ENCODE assay signal across 11 cellular contexts in genomic region chr14:85416771-85417170, GRCh38.
A peak's percentile ranks its signal among the peaks of the same experiment; 100 is the strongest.
DNase-seq lines count a peak whose midpoint lies in the region; ATAC-seq and TF ChIP-seq lines count a peak whose summit lies in the region.
"Had no signal": no experiment of that assay in that cellular context is flagged by ENCODE, and none has a peak within 500 bp of the region (broad histone marks: within the 10 kb centered on the region; RNA-seq: fewer than 3 reads in every experiment).

No MANE protein-coding gene starts in this region.

- no peak overlapping the region for H2BK5ac ChIP-seq in neuronal stem cell (ENCODE audit: low read length)

- TF ChIP-seq CTCF in NB4 (IDR thresholded peaks at IDR 0.05; ENCODE audit: low read depth, low read length) = no peak
- TF ChIP-seq CTCF in choroid plexus epithelial cell (conservative IDR thresholded peaks at IDR 0.05; ENCODE audit: low read depth, low read length) = no peak

- peak overlapping the region; percentile 28 for H2AFZ ChIP-seq in neuronal stem cell (ENCODE audit: low read length)

- WGBS in neuronal stem cell (ENCODE audit: extremely low coverage in 2 of 2, insufficient read length in 2 of 2, insufficient replicate concordance in 1 of 2), 2 donors = no CpG with 5 or more reads among the region's 2 CpGs

- no peak overlapping the region for H3K27ac ChIP-seq in neuronal stem cell (replicated peaks; ENCODE audit: low read length)
- H3K27ac ChIP-seq: WERI-Rb-1 had no signal

- peak; percentile 41 for DNase-seq in Daoy (ENCODE audit: low read depth)
- peak; percentile 38 for DNase-seq in NB4 (ENCODE audit: low read depth)
- peak; percentile 87 for DNase-seq in choroid plexus epithelial cell (ENCODE audit: low read depth)
- no peak for DNase-seq in neuronal stem cell (ENCODE audit: low spot score)
- no peak for DNase-seq in activated T-cell treated with anti-CD3 and anti-CD28 coated beads, Interleukin-2, amount 50 U/mL, for 24 hours
- DNase-seq: activated naive CD4-positive, alpha-beta T cell treated with Interleukin-2 at 50 U/mL for 16 hours; NCI-H2227 treated with DMSO at 0.1 percent for 48 hours; WERI-Rb-1 had no signal

- peaks cover 5% of the 10 kb centered on the region for H3K9me3 Mint-ChIP-seq in activated T-cell treated with anti-CD3 and anti-CD28 coated beads, Interleukin-2, amount 50 U/mL, for 24 hours

- H3K9me3 ChIP-seq in neuronal stem cell (replicated peaks in 1 of 2; ENCODE audit: control insufficient read depth in 2 of 2, insufficient read depth in 1 of 2, low read depth in 1 of 2, low read length in 2 of 2) = no peaks in the 10 kb centered on the region

- no peaks in the 10 kb centered on the region for H3K4me1 Mint-ChIP-seq in activated T-cell treated with anti-CD3 and anti-CD28 coated beads, Interleukin-2, amount 50 U/mL, for 24 hours (ENCODE audit: low read depth)

- H3K4me1 ChIP-seq in neuronal stem cell (ENCODE audit: control insufficient read depth in 2 of 2, insufficient read depth in 1 of 2, low read depth in 1 of 2, low read length in 2 of 2) = no peaks in the 10 kb centered on the region

- H3K18ac ChIP-seq in neuronal stem cell (ENCODE audit: low read length) = no peak overlapping the region

- no peak for TF ChIP-seq POLR2A in NB4 (IDR thresholded peaks at IDR 0.05; ENCODE audit: extremely low read depth, insufficient read length)

- no peak overlapping the region for H3K4me3 Mint-ChIP-seq in activated T-cell treated with anti-CD3 and anti-CD28 coated beads, Interleukin-2, amount 50 U/mL, for 24 hours

- no peaks in the 10 kb centered on the region for H3K27me3 ChIP-seq in neuronal stem cell (ENCODE audit: control insufficient read depth in 3 of 3, insufficient read depth in 3 of 3, low read depth in 1 of 3, low read length in 3 of 3)

- H2BK15ac ChIP-seq in neuronal stem cell (ENCODE audit: low read length) = no peak overlapping the region

- H2AK5ac ChIP-seq in neuronal stem cell (ENCODE audit: low read depth, low read length) = no peak overlapping the region

- no peak overlapping the region for H3K23ac ChIP-seq in neuronal stem cell (ENCODE audit: low read depth, low read length, poor library complexity)

- no peak overlapping the region for H3K27ac Mint-ChIP-seq in activated T-cell treated with anti-CD3 and anti-CD28 coated beads, Interleukin-2, amount 50 U/mL, for 24 hours

- no peak for ATAC-seq in GM18861 (IDR thresholded peaks at IDR 0.05; ENCODE audit: unreplicated experiment)
- ATAC-seq in HG03039 (IDR thresholded peaks at IDR 0.05; ENCODE audit: unreplicated experiment) = no peak
- ATAC-seq in HG03432 (IDR thresholded peaks at IDR 0.05; ENCODE audit: unreplicated experiment) = no peak

- H3K4ac ChIP-seq in neuronal stem cell (ENCODE audit: low read length) = no peak overlapping the region

- no peaks in the 10 kb centered on the region for H3K27me3 Mint-ChIP-seq in activated T-cell treated with anti-CD3 and anti-CD28 coated beads, Interleukin-2, amount 50 U/mL, for 24 hours

- no peak overlapping the region for H2BK12ac ChIP-seq in neuronal stem cell (ENCODE audit: low read length)

- no peaks in the 10 kb centered on the region for H3K36me3 ChIP-seq in neuronal stem cell (replicated peaks in 1 of 2; ENCODE audit: control insufficient read depth in 2 of 2, insufficient read depth in 2 of 2, low read length in 2 of 2)
- H3K36me3 ChIP-seq: WERI-Rb-1 had no signal

- H2BK120ac ChIP-seq in neuronal stem cell (ENCODE audit: low read depth, low read length) = no peak overlapping the region

- no peak overlapping the region for H4K8ac ChIP-seq in neuronal stem cell (ENCODE audit: low read depth, low read length)

- no peaks in the 10 kb centered on the region for H3K36me3 Mint-ChIP-seq in activated T-cell treated with anti-CD3 and anti-CD28 coated beads, Interleukin-2, amount 50 U/mL, for 24 hours (ENCODE audit: low read depth)

- H3K4me2 ChIP-seq in neuronal stem cell (ENCODE audit: insufficient read depth, low read length, poor library complexity, severe bottlenecking) = no peak overlapping the region

- H3K79me1 ChIP-seq in neuronal stem cell (ENCODE audit: low read depth, low read length) = no peaks in the 10 kb centered on the region

- no peak overlapping the region for H4K91ac ChIP-seq in neuronal stem cell (ENCODE audit: low read depth, low read length, poor library complexity)

- no peak overlapping the region for H3K14ac ChIP-seq in neuronal stem cell (ENCODE audit: low read length)

- H3K4me3 ChIP-seq in NB4 (ENCODE audit: low read depth, low read length) (no peak overlapping the region), choroid plexus epithelial cell (ENCODE audit: low read depth, low read length) (no peak overlapping the region), neuronal stem cell (ENCODE audit: low read length in 2 of 2) (no peak overlapping the region)

- H3K9ac ChIP-seq in neuronal stem cell (ENCODE audit: low read depth, low read length, poor library complexity) = no peak overlapping the region

Comparison
In these comparisons a context has a peak if more than half of its experiments do, and no peak if none do; other contexts are left out.
1. DNase-seq: peak in Daoy (single experiment), NB4 (single experiment) and choroid plexus epithelial cell (single experiment); none in neuronal stem cell (single experiment) and activated T-cell treated with anti-CD3 and anti-CD28 coated beads, Interleukin-2, amount 50 U/mL, for 24 hours (single experiment).